In the genomic region with DNA sequence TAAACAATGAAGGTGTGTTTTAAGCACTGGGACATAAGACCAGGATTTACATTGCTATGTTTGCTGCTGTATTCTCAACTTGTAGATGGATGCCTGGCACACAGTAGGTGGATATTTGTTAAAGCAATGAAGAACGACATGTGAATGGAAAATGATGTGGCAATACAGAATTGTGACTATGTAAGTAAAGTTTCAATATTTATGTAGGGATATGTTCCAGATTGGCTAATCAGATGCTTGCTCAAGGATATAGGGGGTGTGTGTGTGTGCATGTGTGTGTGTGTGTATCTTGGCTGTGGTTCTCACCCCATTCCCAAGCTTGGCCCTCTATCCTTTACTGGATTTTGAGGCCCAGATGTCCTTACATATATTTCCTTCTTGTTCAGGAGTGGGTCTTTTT, we compare ENCODE assay signal across 3 cellular contexts.
TF ChIP-seq lines count a peak whose summit lies in the region.

No MANE protein-coding gene starts in this region.

TF ChIP-seq in SK-N-SH treated with all-trans-retinoic acid at 6 μM for 48 hours, 23 proteins besides CTCF, POLR2A, EP300 and RAD21:
- TF ChIP-seq, protein P1, sequence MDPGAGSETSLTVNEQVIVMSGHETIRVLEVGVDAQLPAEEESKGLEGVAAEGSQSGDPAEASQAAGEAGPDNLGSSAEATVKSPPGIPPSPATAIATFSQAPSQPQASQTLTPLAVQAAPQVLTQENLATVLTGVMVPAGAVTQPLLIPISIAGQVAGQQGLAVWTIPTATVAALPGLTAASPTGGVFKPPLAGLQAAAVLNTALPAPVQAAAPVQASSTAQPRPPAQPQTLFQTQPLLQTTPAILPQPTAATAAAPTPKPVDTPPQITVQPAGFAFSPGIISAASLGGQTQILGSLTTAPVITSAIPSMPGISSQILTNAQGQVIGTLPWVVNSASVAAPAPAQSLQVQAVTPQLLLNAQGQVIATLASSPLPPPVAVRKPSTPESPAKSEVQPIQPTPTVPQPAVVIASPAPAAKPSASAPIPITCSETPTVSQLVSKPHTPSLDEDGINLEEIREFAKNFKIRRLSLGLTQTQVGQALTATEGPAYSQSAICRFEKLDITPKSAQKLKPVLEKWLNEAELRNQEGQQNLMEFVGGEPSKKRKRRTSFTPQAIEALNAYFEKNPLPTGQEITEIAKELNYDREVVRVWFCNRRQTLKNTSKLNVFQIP (CRISPR knock-in tag; IDR thresholded peaks at IDR 0.05; ENCODE audit: borderline replicate concordance, low read depth), result no peak
- TF ChIP-seq, protein P2, sequence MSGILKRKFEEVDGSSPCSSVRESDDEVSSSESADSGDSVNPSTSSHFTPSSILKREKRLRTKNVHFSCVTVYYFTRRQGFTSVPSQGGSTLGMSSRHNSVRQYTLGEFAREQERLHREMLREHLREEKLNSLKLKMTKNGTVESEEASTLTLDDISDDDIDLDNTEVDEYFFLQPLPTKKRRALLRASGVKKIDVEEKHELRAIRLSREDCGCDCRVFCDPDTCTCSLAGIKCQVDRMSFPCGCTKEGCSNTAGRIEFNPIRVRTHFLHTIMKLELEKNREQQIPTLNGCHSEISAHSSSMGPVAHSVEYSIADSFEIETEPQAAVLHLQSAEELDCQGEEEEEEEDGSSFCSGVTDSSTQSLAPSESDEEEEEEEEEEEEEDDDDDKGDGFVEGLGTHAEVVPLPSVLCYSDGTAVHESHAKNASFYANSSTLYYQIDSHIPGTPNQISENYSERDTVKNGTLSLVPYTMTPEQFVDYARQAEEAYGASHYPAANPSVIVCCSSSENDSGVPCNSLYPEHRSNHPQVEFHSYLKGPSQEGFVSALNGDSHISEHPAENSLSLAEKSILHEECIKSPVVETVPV (CRISPR knock-in tag; IDR thresholded peaks at IDR 0.05), result no peak
- no peak for TF ChIP-seq PPARA (CRISPR knock-in tag; IDR thresholded peaks at IDR 0.05; ENCODE audit: borderline replicate concordance)
TF ChIP-seq in SK-N-SH treated with all-trans-retinoic acid at 6 μM for 48 hours: peak in this region for 0.

TF ChIP-seq in SK-N-SH, 30 proteins besides CTCF, POLR2A, EP300 and RAD21:
- TF ChIP-seq, protein P3, sequence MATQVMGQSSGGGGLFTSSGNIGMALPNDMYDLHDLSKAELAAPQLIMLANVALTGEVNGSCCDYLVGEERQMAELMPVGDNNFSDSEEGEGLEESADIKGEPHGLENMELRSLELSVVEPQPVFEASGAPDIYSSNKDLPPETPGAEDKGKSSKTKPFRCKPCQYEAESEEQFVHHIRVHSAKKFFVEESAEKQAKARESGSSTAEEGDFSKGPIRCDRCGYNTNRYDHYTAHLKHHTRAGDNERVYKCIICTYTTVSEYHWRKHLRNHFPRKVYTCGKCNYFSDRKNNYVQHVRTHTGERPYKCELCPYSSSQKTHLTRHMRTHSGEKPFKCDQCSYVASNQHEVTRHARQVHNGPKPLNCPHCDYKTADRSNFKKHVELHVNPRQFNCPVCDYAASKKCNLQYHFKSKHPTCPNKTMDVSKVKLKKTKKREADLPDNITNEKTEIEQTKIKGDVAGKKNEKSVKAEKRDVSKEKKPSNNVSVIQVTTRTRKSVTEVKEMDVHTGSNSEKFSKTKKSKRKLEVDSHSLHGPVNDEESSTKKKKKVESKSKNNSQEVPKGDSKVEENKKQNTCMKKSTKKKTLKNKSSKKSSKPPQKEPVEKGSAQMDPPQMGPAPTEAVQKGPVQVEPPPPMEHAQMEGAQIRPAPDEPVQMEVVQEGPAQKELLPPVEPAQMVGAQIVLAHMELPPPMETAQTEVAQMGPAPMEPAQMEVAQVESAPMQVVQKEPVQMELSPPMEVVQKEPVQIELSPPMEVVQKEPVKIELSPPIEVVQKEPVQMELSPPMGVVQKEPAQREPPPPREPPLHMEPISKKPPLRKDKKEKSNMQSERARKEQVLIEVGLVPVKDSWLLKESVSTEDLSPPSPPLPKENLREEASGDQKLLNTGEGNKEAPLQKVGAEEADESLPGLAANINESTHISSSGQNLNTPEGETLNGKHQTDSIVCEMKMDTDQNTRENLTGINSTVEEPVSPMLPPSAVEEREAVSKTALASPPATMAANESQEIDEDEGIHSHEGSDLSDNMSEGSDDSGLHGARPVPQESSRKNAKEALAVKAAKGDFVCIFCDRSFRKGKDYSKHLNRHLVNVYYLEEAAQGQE (IDR thresholded peaks at IDR 0.05; ENCODE audit: low read depth, low read length), result no peak
- TF ChIP-seq NRF1 (IDR thresholded peaks at IDR 0.05; ENCODE audit: low read depth, low read length), result no peak
- no peak for TF ChIP-seq EZH2phosphoT487 (IDR thresholded peaks at IDR 0.05; ENCODE audit: borderline replicate concordance, low read depth)
- no peak for TF ChIP-seq JUND (IDR thresholded peaks at IDR 0.05)
- TF ChIP-seq TCF12 (IDR thresholded peaks at IDR 0.05), result no peak
- TF ChIP-seq SIN3A (IDR thresholded peaks at IDR 0.05; ENCODE audit: borderline replicate concordance, low read depth, low read length), result no peak
TF ChIP-seq in SK-N-SH: peak in this region for 0.

TF ChIP-seq in endothelial cell of umbilical vein, 7 proteins besides CTCF, POLR2A, EP300 and RAD21:
- TF ChIP-seq JUN (IDR thresholded peaks at IDR 0.05; ENCODE audit: borderline replicate concordance, insufficient read depth, insufficient read length, low read depth), result no peak
- no peak for TF ChIP-seq EZH2 (IDR thresholded peaks at IDR 0.05; ENCODE audit: borderline replicate concordance, low read depth, low read length, severe bottlenecking)
- no peak for TF ChIP-seq FOS (IDR thresholded peaks at IDR 0.05; ENCODE audit: borderline replicate concordance, insufficient read depth, low read length)
- no peak for TF ChIP-seq GATA2 (IDR thresholded peaks at IDR 0.05; ENCODE audit: insufficient read depth, insufficient read length, low read depth, low read length)
- TF ChIP-seq, protein P4, sequence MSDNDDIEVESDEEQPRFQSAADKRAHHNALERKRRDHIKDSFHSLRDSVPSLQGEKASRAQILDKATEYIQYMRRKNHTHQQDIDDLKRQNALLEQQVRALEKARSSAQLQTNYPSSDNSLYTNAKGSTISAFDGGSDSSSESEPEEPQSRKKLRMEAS (IDR thresholded peaks at IDR 0.05; ENCODE audit: insufficient read depth, insufficient read length), result no peak
- no peak for TF ChIP-seq MYC (IDR thresholded peaks at IDR 0.05; ENCODE audit: low read depth, low read length)
- TF ChIP-seq POLR2AphosphoS5 (IDR thresholded peaks at IDR 0.05; ENCODE audit: insufficient read depth, low read depth, low read length), result no peak
